14 cellular contexts compared by ENCODE assay signal in the genomic region with DNA sequence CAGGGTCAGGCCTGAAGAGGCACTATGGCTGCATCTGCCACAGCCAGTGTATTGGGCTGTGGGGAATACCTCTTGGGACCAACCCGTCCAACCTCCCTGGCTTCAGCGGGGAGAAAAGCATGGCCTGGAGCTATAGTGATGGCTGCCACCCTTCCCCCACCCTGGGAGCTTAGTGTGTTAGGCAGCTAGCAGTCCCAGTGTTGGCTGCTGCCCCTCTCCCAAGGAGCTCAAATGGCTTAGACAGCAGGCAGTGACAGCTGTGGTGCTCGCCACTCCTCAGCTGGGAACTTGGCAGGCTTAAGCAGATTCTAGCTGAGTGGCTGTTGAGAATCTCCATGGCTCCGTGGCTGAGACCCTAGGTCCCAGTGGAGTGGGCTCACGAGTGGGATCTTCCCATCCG. TPM values are rescaled to one million over a fixed set of nuclear protein-coding genes. Genes with fewer than 3 reads are reported as not detected.
"Had no signal": no experiment of that assay in that cellular context is flagged by ENCODE, and none has a peak within 500 bp of the region (broad histone marks: within the 10 kb centered on the region; RNA-seq: fewer than 3 reads in every experiment).

No MANE protein-coding gene starts in this region.

- H3K4me2 ChIP-seq: neural progenitor cell had no signal

- H3K27me3 ChIP-seq: brain microvascular endothelial cell, foreskin keratinocyte, neural progenitor cell had no signal

- H3K36me3 ChIP-seq: brain microvascular endothelial cell, neural progenitor cell, pancreas, thoracic aorta had no signal

- H3K27ac ChIP-seq: brain microvascular endothelial cell, foreskin keratinocyte, neural progenitor cell, pancreas, thoracic aorta had no signal

- ATAC-seq: foreskin keratinocyte, pancreas had no signal

- DNase-seq: activated CD4-positive, alpha-beta T cell treated with anti-CD3 and anti-CD28 coated beads, Interleukin-2, amount 50 U/mL, for 1 hour; activated CD4-positive, CD25-positive, alpha-beta regulatory T cell; activated CD8-positive, alpha-beta memory T cell treated with anti-CD3 and anti-CD28 coated beads for 24 hours; activated naive CD4-positive, alpha-beta T cell; anterior cingulate cortex; brain microvascular endothelial cell; effector CD8-positive, alpha-beta T cell; foreskin keratinocyte; immature natural killer cell; pancreas; stimulated activated CD4-positive, alpha-beta T cell treated with anti-CD3 and anti-CD28 coated beads, Interleukin-12 subunit alpha, Interleukin-12 subunit beta, amount 100 ng/mL, for 4 hours; stimulated activated CD4-positive, alpha-beta T cell treated with anti-CD3 and anti-CD28 coated beads, Interleukin-2, amount 100 ng/mL, for 24 hours had no signal

- H3K9ac ChIP-seq: neural progenitor cell had no signal

- H3K4me1 ChIP-seq: neural progenitor cell, pancreas had no signal

- H3K4me3 ChIP-seq: neural progenitor cell, pancreas, thoracic aorta had no signal

RNA-seq across cellular contexts. Expression of a gene that starts 19.7 kb away (rescaled TPM):
- polyA plus RNA-seq: foreskin keratinocyte, immature natural killer cell, pancreas had no signal
